29 cellular contexts compared by ENCODE assay signal in genomic region chr20:57222631-57222950, GRCh38. TPM values are rescaled to one million over a fixed set of nuclear protein-coding genes. Genes with fewer than 3 reads are reported as not detected.
"Had no signal": no experiment of that assay in that cellular context is flagged by ENCODE, and none has a peak within 500 bp of the region (broad histone marks: within the 10 kb centered on the region; RNA-seq: fewer than 3 reads in every experiment).

No MANE protein-coding gene starts in this region.

- H3K9me3 Mint-ChIP-seq: endodermal cell; naive thymus-derived CD8-positive, alpha-beta T cell; nephron progenitor cell; stimulated activated effector memory CD8-positive, alpha-beta T cell treated with anti-CD3 and anti-CD28 coated beads, Interleukin-12 subunit alpha, Interleukin-12 subunit beta, amount 100 ng/mL, for 72 hours; type B pancreatic cell had no signal

- DNase-seq: dorsolateral prefrontal cortex; effector CD4-positive, alpha-beta T cell; endodermal cell; foreskin fibroblast; heart left ventricle; kidney; left cardiac atrium; left lung; naive thymus-derived CD8-positive, alpha-beta T cell; nephron progenitor cell; nucleus accumbens; stimulated activated CD4-positive, alpha-beta T cell treated with anti-CD3 and anti-CD28 coated beads, Interleukin-2, amount 100 ng/mL, for 24 hours; stimulated activated CD4-positive, alpha-beta T cell treated with anti-CD3 and anti-CD28 coated beads, Interleukin-4, amount 100 ng/mL, for 24 hours; stimulated activated naive CD4-positive, alpha-beta T cell treated with Interleukin-2 at 50 U/mL for 16 hours; stomach; tibial artery had no signal

- H3K4me3 ChIP-seq: dorsolateral prefrontal cortex, gastroesophageal sphincter, heart left ventricle, hepatocyte, left lung, prostate gland, right atrium auricular region, smooth muscle cell, stomach, tibial artery had no signal

- H3K9me3 ChIP-seq: gastroesophageal sphincter, heart left ventricle, left lung, prostate gland, right atrium auricular region, stomach, tibial artery had no signal

- H3K27me3 Mint-ChIP-seq: type B pancreatic cell had no signal

- H3K36me3 Mint-ChIP-seq: naive thymus-derived CD8-positive, alpha-beta T cell; stimulated activated effector memory CD8-positive, alpha-beta T cell treated with anti-CD3 and anti-CD28 coated beads, Interleukin-12 subunit alpha, Interleukin-12 subunit beta, amount 100 ng/mL, for 72 hours had no signal

- H3K4me1 ChIP-seq: left lung, prostate gland, stomach had no signal

- H3K4me3 Mint-ChIP-seq: endodermal cell; naive thymus-derived CD8-positive, alpha-beta T cell; nephron progenitor cell; stimulated activated effector memory CD8-positive, alpha-beta T cell treated with anti-CD3 and anti-CD28 coated beads, Interleukin-12 subunit alpha, Interleukin-12 subunit beta, amount 100 ng/mL, for 72 hours; type B pancreatic cell had no signal

- H3K4me1 Mint-ChIP-seq: naive thymus-derived CD8-positive, alpha-beta T cell; stimulated activated effector memory CD8-positive, alpha-beta T cell treated with anti-CD3 and anti-CD28 coated beads, Interleukin-12 subunit alpha, Interleukin-12 subunit beta, amount 100 ng/mL, for 72 hours had no signal

- H3K36me3 ChIP-seq: gastroesophageal sphincter, heart left ventricle, left lung, prostate gland, right atrium auricular region, stomach, tibial artery had no signal

- ATAC-seq: esophagus mucosa; gastroesophageal sphincter; heart left ventricle; left cardiac atrium; left lung; naive thymus-derived CD8-positive, alpha-beta T cell; sciatic nerve; stimulated activated effector memory CD8-positive, alpha-beta T cell treated with anti-CD3 and anti-CD28 coated beads, Interleukin-12 subunit alpha, Interleukin-12 subunit beta, amount 100 ng/mL, for 72 hours had no signal

- H3K27ac Mint-ChIP-seq: endodermal cell; naive thymus-derived CD8-positive, alpha-beta T cell; stimulated activated effector memory CD8-positive, alpha-beta T cell treated with anti-CD3 and anti-CD28 coated beads, Interleukin-12 subunit alpha, Interleukin-12 subunit beta, amount 100 ng/mL, for 72 hours; type B pancreatic cell had no signal

- H3K27ac ChIP-seq: epithelial cell of prostate, gastroesophageal sphincter, heart left ventricle, hepatocyte, left lung, prostate gland, right atrium auricular region, stomach, tibial artery had no signal

- H3K27me3 ChIP-seq: hepatocyte, right atrium auricular region had no signal

RNA-seq across cellular contexts. Expression of gene BMP7, which starts 43.9 kb away (rescaled TPM):
- total RNA-seq: lung microvascular endothelial cell; myocyte; naive thymus-derived CD8-positive, alpha-beta T cell; osteocyte had no signal
